8 cellular contexts compared by ENCODE assay signal in the genomic region with DNA sequence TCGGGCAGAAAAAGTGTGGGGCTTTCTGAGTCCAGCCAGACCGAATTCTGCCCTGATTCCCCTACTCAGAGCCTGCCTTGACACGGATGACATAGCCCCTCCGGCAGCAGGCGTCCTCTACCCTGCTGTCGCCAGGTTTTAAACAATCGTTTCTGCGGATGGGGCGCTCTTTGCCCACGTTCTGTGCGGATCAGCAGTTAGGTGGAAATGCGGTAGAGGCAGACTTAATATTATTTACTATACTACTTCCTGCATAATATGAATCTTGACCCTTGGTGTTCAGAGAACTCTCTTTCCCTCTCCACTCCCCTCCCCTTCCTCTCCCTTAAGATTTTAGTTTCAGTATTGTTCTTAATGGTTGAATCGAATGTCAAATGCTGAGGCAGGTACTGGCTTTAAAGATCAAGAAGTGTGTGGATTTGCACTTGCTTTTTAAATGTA. TPM values are rescaled to one million over a fixed set of nuclear protein-coding genes. Genes with fewer than 3 reads are reported as not detected.
DNase-seq lines count a peak whose midpoint lies in the region; ATAC-seq and TF ChIP-seq lines count a peak whose summit lies in the region.

No MANE protein-coding gene starts in this region.

- H3K4me3 Mint-ChIP-seq in T-helper 17 cell, result peak overlapping the region; percentile 97
- peak overlapping the region; percentile 88 for H3K4me3 Mint-ChIP-seq in type B pancreatic cell

- ATAC-seq in GM21723 (IDR thresholded peaks at IDR 0.05; ENCODE audit: unreplicated experiment), result peak; percentile 34
- peak; percentile 11 for ATAC-seq in T-helper 17 cell

- no peaks in the 10 kb centered on the region for H3K36me3 ChIP-seq in iPS-15b (ENCODE audit: control insufficient read depth, insufficient read depth, low read length)

- H3K4me1 ChIP-seq in iPS-15b (ENCODE audit: control insufficient read depth, insufficient read depth, low read length), result peaks cover 22% of the 10 kb centered on the region

- no peaks in the 10 kb centered on the region for H3K9me3 Mint-ChIP-seq in type B pancreatic cell

- no peak overlapping the region for H3K4me3 ChIP-seq in GM12865 (ENCODE audit: low read depth, low read length)
- peak overlapping the region; percentile 40 for H3K4me3 ChIP-seq in iPS-15b (ENCODE audit: low read depth, low read length)

- no peak overlapping the region for H3K9ac ChIP-seq in iPS-15b (ENCODE audit: low read depth, low read length)

- H3K9me3 ChIP-seq in T-helper 17 cell (ENCODE audit: control insufficient read depth, low read length, poor library complexity, severe bottlenecking), result no peaks in the 10 kb centered on the region
- no peaks in the 10 kb centered on the region for H3K9me3 ChIP-seq in iPS-15b (ENCODE audit: control insufficient read depth, insufficient read depth, low read length)

- DNase-seq in GM12865 (ENCODE audit: low read depth) (peak; percentile 57), T-helper 17 cell (no peak), type B pancreatic cell (ENCODE audit: extremely low spot score, unreplicated experiment) (no peak), substantia nigra (lab: John Stamatoyannopoulos, UW) (no peak), GOT3 (lab: John Stamatoyannopoulos, UW) (no peak), COR-L47 (lab: John Stamatoyannopoulos, UW) (no peak)

- H3K4me1 Mint-ChIP-seq in T-helper 17 cell (peaks cover 63% of the 10 kb centered on the region), type B pancreatic cell (ENCODE audit: unreplicated experiment) (peaks cover 45% of the 10 kb centered on the region)

- H3K27me3 Mint-ChIP-seq in T-helper 17 cell (peaks cover 15% of the 10 kb centered on the region), type B pancreatic cell (peaks cover 80% of the 10 kb centered on the region)

- no peak for TF ChIP-seq CTCF in GM12865 (IDR thresholded peaks at IDR 0.05; ENCODE audit: insufficient read depth, low read depth, low read length, missing control alignments)
- TF ChIP-seq CTCF in type B pancreatic cell (conservative IDR thresholded peaks at IDR 0.05), result no peak

- H3K27ac Mint-ChIP-seq in T-helper 17 cell (peak overlapping the region; percentile 99), type B pancreatic cell (peak overlapping the region; percentile 84)

- H3K27me3 ChIP-seq in iPS-15b (ENCODE audit: control insufficient read depth, insufficient read depth, low read length), result peaks cover 94% of the 10 kb centered on the region

- H3K36me3 Mint-ChIP-seq in T-helper 17 cell (ENCODE audit: low read depth), result peaks cover 26% of the 10 kb centered on the region
- peaks cover 38% of the 10 kb centered on the region for H3K36me3 Mint-ChIP-seq in type B pancreatic cell

- no peak overlapping the region for H3K27ac ChIP-seq in substantia nigra (ENCODE audit: low read depth, low read length, poor library complexity, severe bottlenecking)

RNA-seq across cellular contexts. Expression of a gene that starts 2.4 kb away (rescaled TPM):
- total RNA-seq in T-helper 17 cell (100 to 1,000 TPM in 1 of 2 donors, 10 to 100 TPM in 1; 91.9 to 149 TPM), type B pancreatic cell (ENCODE audit: low replicate concordance) (18.5 and 71.4 TPM in 2 replicates)
